In genomic region chr2:27307545-27308358, GRCh38 we compare ENCODE assay signal across 11 cellular contexts. TPM values are rescaled to one million over a fixed set of nuclear protein-coding genes. Genes with fewer than 3 reads are reported as not detected.
DNase-seq lines count a peak whose midpoint lies in the region; ATAC-seq and TF ChIP-seq lines count a peak whose summit lies in the region.
"Had no signal": no experiment of that assay in that cellular context is flagged by ENCODE, and none has a peak within 500 bp of the region (broad histone marks: within the 10 kb centered on the region; RNA-seq: fewer than 3 reads in every experiment).

No MANE protein-coding gene starts in this region.

- POLR2A ChIA-PET in WTC11 (lab: Charles Lee), result interaction anchor here (0.8 to 1.2 kb wide), 3 partner anchors 15 to 185 kb away, joined by 3 to 4 read pairs (median 4); partner anchors contain the start of genes GTF3C2 and MPV17
- POLR2A ChIA-PET in CD4-positive, alpha-beta memory T cell (lab: Charles Lee; ENCODE audit: partially characterized antibody), result no interaction called here

- H3K27me3 ChIP-seq in Peyer's patch, result peaks cover 0 to 25% of the 10 kb centered on the region in 2 donors
- peaks cover 13% of the 10 kb centered on the region for H3K27me3 ChIP-seq in CD4-positive, alpha-beta memory T cell (ENCODE audit: insufficient read depth, low read length)

- ATAC-seq in WTC11 (peak; percentile 45), left colon (peak; percentile 22)

- peaks cover 0 to 26% (median 9%) of the 10 kb centered on the region in 4 donors for H3K4me1 ChIP-seq in Peyer's patch
- peaks cover 15% of the 10 kb centered on the region for H3K4me1 ChIP-seq in CD4-positive, alpha-beta memory T cell (ENCODE audit: insufficient read depth, low read length)
- H3K4me1 ChIP-seq: SJSA1 had no signal

- intact Hi-C loops in left colon (cut with DNase I, micrococcal nuclease), result no loop called here
- intact Hi-C loops in CD4-positive, alpha-beta memory T cell (cut with micrococcal nuclease), result no loop called here

- H3K36me3 Mint-ChIP-seq in WTC11, result peaks cover 6% of the 10 kb centered on the region
- peaks cover 17 to 24% of the 10 kb centered on the region in 2 donors for H3K36me3 Mint-ChIP-seq in CD4-positive, alpha-beta memory T cell

- peaks cover 6% of the 10 kb centered on the region; the same call in 1 of the 2 replicates for H3K4me1 Mint-ChIP-seq in WTC11
- H3K4me1 Mint-ChIP-seq in CD4-positive, alpha-beta memory T cell, result peaks cover 2 to 12% (median 6%) of the 10 kb centered on the region in 4 donors

- peak overlapping the region; percentile 62 for H3K4me3 Mint-ChIP-seq in WTC11
- no peak overlapping the region for H3K4me3 Mint-ChIP-seq in CD4-positive, alpha-beta memory T cell
- H3K4me3 Mint-ChIP-seq: activated CD4-positive, alpha-beta memory T cell treated with anti-CD3 and anti-CD28 coated beads for 36 hours had no signal

- H3K27ac ChIP-seq in Peyer's patch, result no peak overlapping the region
- no peak overlapping the region for H3K27ac ChIP-seq in CD4-positive, alpha-beta memory T cell (ENCODE audit: low read depth, low read length)
- H3K27ac ChIP-seq: C4-2B, esophagus squamous epithelium, SJSA1 had no signal

- CTCF ChIA-PET in WTC11 (lab: Charles Lee), result interaction anchor here (0.6 to 1.8 kb wide), 10 partner anchors 13 to 243 kb away, joined by 3 to 13 read pairs (median 6); partner anchors contain the start of genes MPV17, SLC30A3 and TRIM54
- CTCF ChIA-PET in CD4-positive, alpha-beta memory T cell (lab: Charles Lee; ENCODE audit: partially characterized antibody), result no interaction called here

- H3K4me3 ChIP-seq in Peyer's patch, result no peak overlapping the region
- no peak overlapping the region for H3K4me3 ChIP-seq in CD4-positive, alpha-beta memory T cell (ENCODE audit: low read length in 2 of 2)
- H3K4me3 ChIP-seq: SJSA1 had no signal

- TF ChIP-seq POLR2A in Peyer's patch (IDR thresholded peaks at IDR 0.05), result no peak

- TF ChIP-seq CTCF in WTC11 (IDR thresholded peaks at IDR 0.05), result no peak
- TF ChIP-seq CTCF in Peyer's patch (IDR thresholded peaks at IDR 0.05), result no peak

- H3K27ac Mint-ChIP-seq in WTC11, result no peak overlapping the region
- no peak overlapping the region for H3K27ac Mint-ChIP-seq in CD4-positive, alpha-beta memory T cell
- H3K27ac Mint-ChIP-seq: activated CD4-positive, alpha-beta memory T cell treated with anti-CD3 and anti-CD28 coated beads for 36 hours had no signal

- peak; percentile 38 for DNase-seq in D341Med (ENCODE audit: low spot score)
- DNase-seq in WTC11 (ENCODE audit: low spot score), result peak; percentile 30
- no peak for DNase-seq in left colon
- DNase-seq in Peyer's patch, result no peak
- no peak for DNase-seq in CD4-positive, alpha-beta memory T cell
- DNase-seq in activated CD4-positive, alpha-beta T cell treated with anti-CD3 and anti-CD28 coated beads, Interleukin-2, amount 50 U/mL, for 1 hour, result no peak
- DNase-seq: activated CD4-positive, alpha-beta memory T cell treated with anti-CD3 and anti-CD28 coated beads for 36 hours; esophagus squamous epithelium; NCI-H2081 had no signal

- H3K9me3 Mint-ChIP-seq in WTC11, result no peaks in the 10 kb centered on the region
- peaks cover 0 to 2% (median 0%) of the 10 kb centered on the region in 8 donors for H3K9me3 Mint-ChIP-seq in CD4-positive, alpha-beta memory T cell
- H3K9me3 Mint-ChIP-seq: activated CD4-positive, alpha-beta memory T cell treated with anti-CD3 and anti-CD28 coated beads for 36 hours had no signal

- peaks cover 53% of the 10 kb centered on the region for H3K27me3 Mint-ChIP-seq in WTC11 (ENCODE audit: low read depth)
- peaks cover 10 to 16% of the 10 kb centered on the region in 2 donors for H3K27me3 Mint-ChIP-seq in CD4-positive, alpha-beta memory T cell

- H3K9me3 ChIP-seq in Peyer's patch, result no peaks in the 10 kb centered on the region
- no peaks in the 10 kb centered on the region for H3K9me3 ChIP-seq in CD4-positive, alpha-beta memory T cell (ENCODE audit: control insufficient read depth in 1 of 2, low read length in 2 of 2)
- H3K9me3 ChIP-seq: esophagus squamous epithelium, SJSA1 had no signal

- H3K36me3 ChIP-seq in Peyer's patch, result peaks cover 0 to 7% (median 0%) of the 10 kb centered on the region in 3 donors
- H3K36me3 ChIP-seq in CD4-positive, alpha-beta memory T cell (ENCODE audit: insufficient read depth, low read length), result no peaks in the 10 kb centered on the region

TF ChIP-seq in WTC11, 78 proteins besides CTCF, POLR2A, EP300 and RAD21:
- TF ChIP-seq TP53 (CRISPR knock-in tag; IDR thresholded peaks at IDR 0.05) (0 out of 2 replicates have a peak, but pooled peaks have one; percentile 3), RELA (CRISPR knock-in tag; IDR thresholded peaks at IDR 0.05; ENCODE audit: borderline replicate concordance) (peak; percentile 2; the same call in 1 of the 2 replicates), ATF1 (CRISPR knock-in tag; IDR thresholded peaks at IDR 0.05) (0 out of 2 replicates have a peak, but pooled peaks have one; percentile 49), PRRX2 (CRISPR knock-in tag; IDR thresholded peaks at IDR 0.05) (no peak)

RNA-seq across cellular contexts. Expression of gene UCN, which starts 0.5 kb away (rescaled TPM):
- 0.68 to 1.2 TPM (median 0.71 TPM) in 3 replicates for total RNA-seq in WTC11 (2021)
- under 1 TPM; 0.52 to 0.56 TPM for total RNA-seq in left colon
- 1 to 10 TPM in 2 of 4 donors, not detected in 2; 2.3 to 5.2 TPM for total RNA-seq in Peyer's patch
- total RNA-seq in CD4-positive, alpha-beta memory T cell, result 1 to 10 TPM; 5.1 to 5.4 TPM
- polyA plus RNA-seq in CD4-positive, alpha-beta memory T cell, result under 1 TPM in 1 of 2 donors, not detected in 1; 0.84 TPM

RNA-seq across cellular contexts. Expression of gene MPV17, which starts 15.1 kb away (rescaled TPM):
- total RNA-seq in WTC11 (2021), result 51.5 to 60.4 TPM (median 59.3 TPM) in 3 replicates
- 10 to 100 TPM; 26.6 to 32.4 TPM for total RNA-seq in left colon
- total RNA-seq in Peyer's patch, result 10 to 100 TPM; 41.5 to 62.3 (median 51.6) TPM
- total RNA-seq in CD4-positive, alpha-beta memory T cell, result 10 to 100 TPM; 89.3 to 93.3 TPM
- polyA plus RNA-seq in CD4-positive, alpha-beta memory T cell, result 100 to 1,000 TPM; 125 to 162 TPM

RNA-seq across cellular contexts. Expression of gene TRIM54, which starts 25.5 kb away (rescaled TPM):
- total RNA-seq in WTC11 (2021) (3.0 to 3.4 TPM (median 3.3 TPM) in 3 replicates), left colon (under 1 TPM in 1 of 2 donors, not detected in 1; 0.14 TPM), Peyer's patch (under 1 TPM in 1 of 4 donors, not detected in 3; 0.54 TPM)
- under 1 TPM in 1 of 2 experiments, not detected in 1; 0.17 TPM for total RNA-seq in CD4-positive, alpha-beta memory T cell
- polyA plus RNA-seq in CD4-positive, alpha-beta memory T cell, result not detected
- total RNA-seq: activated CD4-positive, alpha-beta memory T cell treated with anti-CD3 and anti-CD28 coated beads for 36 hours; esophagus squamous epithelium; SJSA1 had no signal

RNA-seq across cellular contexts. Expression of gene DNAJC5G, which starts 32.5 kb away (rescaled TPM):
- total RNA-seq in WTC11 (2021) (0.18 to 0.44 TPM (median 0.34 TPM) in 3 replicates), left colon (not detected), Peyer's patch (1 to 10 TPM in 1 of 4 donors, not detected in 3; 4.3 TPM)
- total RNA-seq in CD4-positive, alpha-beta memory T cell, result not detected
- polyA plus RNA-seq in CD4-positive, alpha-beta memory T cell, result not detected
- total RNA-seq: SJSA1 had no signal

RNA-seq across cellular contexts. Expression of gene SLC30A3, which starts 44.9 kb away (rescaled TPM):
- total RNA-seq in WTC11 (2021) (8.0 to 8.9 TPM (median 8.1 TPM) in 3 replicates), left colon (not detected), Peyer's patch (under 1 TPM in 1 of 4 donors, not detected in 3; 0.35 TPM)
- not detected for total RNA-seq in CD4-positive, alpha-beta memory T cell
- not detected for polyA plus RNA-seq in CD4-positive, alpha-beta memory T cell
- total RNA-seq: SJSA1 had no signal

Comparison
In these comparisons a context has a peak if more than half of its experiments do, and no peak if none do; other contexts are left out.
1. DNase-seq: peak in D341Med (single experiment) and WTC11 (single experiment); none in left colon (0 of 2), Peyer's patch (0 of 3), CD4-positive, alpha-beta memory T cell (0 of 5) and activated CD4-positive, alpha-beta T cell treated with anti-CD3 and anti-CD28 coated beads, Interleukin-2, amount 50 U/mL, for 1 hour (single experiment).